ENCODE assay signal across 9 cellular contexts in genomic region chr14:94601961-94602391, GRCh38. TPM values are rescaled to one million over a fixed set of nuclear protein-coding genes. Genes with fewer than 3 reads are reported as not detected.
DNase-seq lines count a peak whose midpoint lies in the region; ATAC-seq and TF ChIP-seq lines count a peak whose summit lies in the region.
"Had no signal": no experiment of that assay in that cellular context is flagged by ENCODE, and none has a peak within 500 bp of the region (broad histone marks: within the 10 kb centered on the region; RNA-seq: fewer than 3 reads in every experiment).

No MANE protein-coding gene starts in this region.

- no peak for TF ChIP-seq POLR2A in ovary (IDR thresholded peaks at IDR 0.05)

- CTCF ChIA-PET in GM10248 (lab: Yijun Ruan, JAX): no interaction called here

- TF ChIP-seq CTCF in AG10803 (conservative IDR thresholded peaks at IDR 0.05; ENCODE audit: low read length) (no peak; the same call in 1 of the 2 replicates), foreskin keratinocyte (conservative IDR thresholded peaks at IDR 0.05) (no peak), ovary (IDR thresholded peaks at IDR 0.05) (no peak), GM10248 (IDR thresholded peaks at IDR 0.05; ENCODE audit: control extremely low read depth, extremely low read depth, low read depth, missing control alignments) (no peak)

- no peak for TF ChIP-seq EP300 in ovary (IDR thresholded peaks at IDR 0.05)

- H3K9me3 ChIP-seq in ovary: no peaks in the 10 kb centered on the region

- no peaks in the 10 kb centered on the region for H3K36me3 ChIP-seq in ovary

- POLR2A ChIA-PET in GM10248 (lab: Yijun Ruan, JAX): no interaction called here

- 3 to 4% (median 4%) methylated on average over 6 of the region's 6 CpGs for WGBS in ovary, 3 donors

- ATAC-seq in foreskin keratinocyte: peak; percentile 70
- ATAC-seq in GM21723 (IDR thresholded peaks at IDR 0.05; ENCODE audit: unreplicated experiment): no peak

- DNase-seq in AG10803 (ENCODE audit: low read depth) (peak; percentile 89), SW480 (ENCODE audit: low spot score) (peak; percentile 58), foreskin keratinocyte (peak; percentile 51 to 66), ovary (peak; percentile 79 to 89 (median 83)), NCI-H146 treated with DMSO at 0.1 percent for 48 hours (lab: John Stamatoyannopoulos, UW; ENCODE audit: unreplicated experiment) (no peak), GM10248 (ENCODE audit: extremely low spot score) (no peak)
- no peak for DNase-seq in activated naive CD4-positive, alpha-beta T cell treated with anti-CD3 and anti-CD28 coated beads, Interleukin-2, amount 50 U/mL, for 16 hours
- DNase-seq: activated CD4-positive, alpha-beta T cell treated with anti-CD3 and anti-CD28 coated beads for 1 hour had no signal

- H3K27ac ChIP-seq in foreskin keratinocyte (peak overlapping the region; percentile 29), ovary (peak overlapping the region; percentile 79 to 86)

- H3K4me3 ChIP-seq in AG10803 (ENCODE audit: low read length) (no peak overlapping the region), ovary (no peak overlapping the region)

- peaks cover 30% of the 10 kb centered on the region for H3K4me1 ChIP-seq in foreskin keratinocyte
- H3K4me1 ChIP-seq in ovary (ENCODE audit: insufficient read depth): peaks cover 39% of the 10 kb centered on the region

- H3K27me3 ChIP-seq in foreskin keratinocyte: no peaks in the 10 kb centered on the region
- H3K27me3 ChIP-seq in ovary: no peaks in the 10 kb centered on the region

- intact Hi-C loops in ovary (cut with DNase I): no loop called here

RNA-seq across cellular contexts. Expression of gene SERPINA3, which starts 10.2 kb away (rescaled TPM):
- not detected in 2 replicates for total RNA-seq in foreskin keratinocyte
- polyA plus RNA-seq in foreskin keratinocyte: 0.04 TPM in 1 of 2 replicates, not detected in the other
- total RNA-seq in ovary: 100 to 1,000 TPM in 5 of 7 donors, 10 to 100 TPM in 2; 49.6 to 291 (median 259) TPM
- polyA plus RNA-seq in ovary: 100 to 1,000 TPM in 1 of 2 donors, 10 to 100 TPM in 1; 97.4 to 212 TPM

RNA-seq across cellular contexts. Expression of gene SERPINA5, which starts 20.8 kb away (rescaled TPM):
- total RNA-seq in foreskin keratinocyte (not detected in 2 replicates), ovary (10 to 100 TPM in 6 of 7 donors, 1 to 10 TPM in 1; 8.3 to 66.2 (median 23.8) TPM)
- polyA plus RNA-seq in foreskin keratinocyte (not detected in 2 replicates), ovary (10 to 100 TPM; 21.5 to 27.9 TPM)

RNA-seq across cellular contexts. Expression of gene SERPINA4, which starts 40.7 kb away (rescaled TPM):
- total RNA-seq in foreskin keratinocyte (not detected in 2 replicates), ovary (under 1 TPM in 4 of 7 donors, not detected in 3; 0.11 to 0.22 (median 0.15) TPM)
- polyA plus RNA-seq in foreskin keratinocyte (not detected in 2 replicates), ovary (not detected)

Comparison
In these comparisons a context has a peak if more than half of its experiments do, and no peak if none do; other contexts are left out.
1. DNase-seq: peak in AG10803 (single experiment), SW480 (single experiment), foreskin keratinocyte (2 of 2) and ovary (5 of 5); none in NCI-H146 treated with DMSO at 0.1 percent for 48 hours (single experiment), GM10248 (single experiment) and activated naive CD4-positive, alpha-beta T cell treated with anti-CD3 and anti-CD28 coated beads, Interleukin-2, amount 50 U/mL, for 16 hours (single experiment).
2. RNA of gene SERPINA3, which starts 10.2 kb away (total RNA-seq): 49.6 to 291 TPM in ovary; not detected in foreskin keratinocyte; every median in the first group is over 10 times any median in the second.